Comparison of ENCODE assay signal across 18 cellular contexts in the genomic region with DNA sequence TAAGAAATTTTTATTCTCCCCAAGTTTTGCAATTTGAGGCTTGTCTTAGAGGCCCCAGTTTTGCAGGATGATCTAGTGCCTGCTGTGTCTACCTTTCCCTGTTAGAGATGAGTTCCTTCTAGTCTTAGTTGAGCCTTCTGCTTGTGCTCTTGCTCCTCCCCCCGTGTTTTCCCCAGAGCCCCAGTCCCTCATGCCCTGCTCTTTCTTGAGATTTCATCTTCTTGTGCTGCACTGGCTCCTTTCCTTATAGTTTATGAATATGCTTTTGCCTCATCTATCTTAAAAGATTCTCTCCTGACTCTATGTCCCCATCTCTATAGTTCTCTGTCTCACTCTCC. TPM values are rescaled to one million over a fixed set of nuclear protein-coding genes. Genes with fewer than 3 reads are reported as not detected.
A peak's percentile ranks its signal among the peaks of the same experiment; 100 is the strongest.
DNase-seq lines count a peak whose midpoint lies in the region; ATAC-seq and TF ChIP-seq lines count a peak whose summit lies in the region.
"Had no signal": no experiment of that assay in that cellular context is flagged by ENCODE, and none has a peak within 500 bp of the region (broad histone marks: within the 10 kb centered on the region; RNA-seq: fewer than 3 reads in every experiment).

No MANE protein-coding gene starts in this region.

- H3K4me3 Mint-ChIP-seq in stimulated activated memory B cell treated with anti-CD40 and anti-IgM and Interleukin-4, amounts not matched to agents 10 μg/mL and 1 μg/mL and 100 μg/mL, for 72 hours, result no peak overlapping the region
- no peak overlapping the region for H3K4me3 Mint-ChIP-seq in mesothelial cell of epicardium
- H3K4me3 Mint-ChIP-seq: activated T-cell treated with anti-CD3 and anti-CD28 coated beads, Interleukin-2, amount 50 U/mL, for 72 hours; naive thymus-derived CD4-positive, alpha-beta T cell had no signal

- peaks cover 15% of the 10 kb centered on the region for H3K4me1 Mint-ChIP-seq in stimulated activated memory B cell treated with anti-CD40 and anti-IgM and Interleukin-4, amounts not matched to agents 10 μg/mL and 1 μg/mL and 100 μg/mL, for 72 hours
- peaks cover 16% of the 10 kb centered on the region for H3K4me1 Mint-ChIP-seq in mesothelial cell of epicardium

- ATAC-seq in HG02588 (IDR thresholded peaks at IDR 0.05; ENCODE audit: unreplicated experiment), result peak; percentile 45
- ATAC-seq in HG03135 (IDR thresholded peaks at IDR 0.05; ENCODE audit: unreplicated experiment), result peak; percentile 44
- peak; percentile 45 for ATAC-seq in stimulated activated memory B cell treated with anti-CD40 and anti-IgM and Interleukin-4, amounts not matched to agents 10 μg/mL and 1 μg/mL and 100 μg/mL, for 72 hours
- ATAC-seq: activated T-cell treated with anti-CD3 and anti-CD28 coated beads, Interleukin-2, amount 50 U/mL, for 72 hours; K562; naive thymus-derived CD4-positive, alpha-beta T cell had no signal

- no peak overlapping the region for H3K27ac Mint-ChIP-seq in stimulated activated memory B cell treated with anti-CD40 and anti-IgM and Interleukin-4, amounts not matched to agents 10 μg/mL and 1 μg/mL and 100 μg/mL, for 72 hours
- H3K27ac Mint-ChIP-seq in mesothelial cell of epicardium, result no peak overlapping the region
- H3K27ac Mint-ChIP-seq: activated T-cell treated with anti-CD3 and anti-CD28 coated beads, Interleukin-2, amount 50 U/mL, for 72 hours; naive thymus-derived CD4-positive, alpha-beta T cell had no signal

- H3K9me3 Mint-ChIP-seq in stimulated activated memory B cell treated with anti-CD40 and anti-IgM and Interleukin-4, amounts not matched to agents 10 μg/mL and 1 μg/mL and 100 μg/mL, for 72 hours, result no peaks in the 10 kb centered on the region
- no peaks in the 10 kb centered on the region for H3K9me3 Mint-ChIP-seq in mesothelial cell of epicardium
- H3K9me3 Mint-ChIP-seq: activated T-cell treated with anti-CD3 and anti-CD28 coated beads, Interleukin-2, amount 50 U/mL, for 72 hours had no signal

- H3K36me3 Mint-ChIP-seq in stimulated activated memory B cell treated with anti-CD40 and anti-IgM and Interleukin-4, amounts not matched to agents 10 μg/mL and 1 μg/mL and 100 μg/mL, for 72 hours, result no peaks in the 10 kb centered on the region
- no peaks in the 10 kb centered on the region for H3K36me3 Mint-ChIP-seq in mesothelial cell of epicardium
- H3K36me3 Mint-ChIP-seq: naive thymus-derived CD4-positive, alpha-beta T cell had no signal

- no peak for TF ChIP-seq CTCF in mesothelial cell of epicardium (IDR thresholded peaks at IDR 0.05; ENCODE audit: unreplicated experiment)

- H3K27me3 Mint-ChIP-seq in stimulated activated memory B cell treated with anti-CD40 and anti-IgM and Interleukin-4, amounts not matched to agents 10 μg/mL and 1 μg/mL and 100 μg/mL, for 72 hours, result peaks cover 28% of the 10 kb centered on the region
- peaks cover 44% of the 10 kb centered on the region for H3K27me3 Mint-ChIP-seq in mesothelial cell of epicardium (ENCODE audit: low read depth)

- peak; percentile 36 for DNase-seq in NCI-H82 (lab: John Stamatoyannopoulos, UW)
- DNase-seq in NCI-H82 treated with DMSO at 0.1 percent for 48 hours (lab: John Stamatoyannopoulos, UW; ENCODE audit: unreplicated experiment), result no peak
- no peak for DNase-seq in activated naive CD4-positive, alpha-beta T cell (lab: John Stamatoyannopoulos, UW)
- no peak for DNase-seq in mesothelial cell of epicardium (ENCODE audit: low spot score in 2 of 2, unreplicated experiment in 2 of 2)
- no peak for DNase-seq in NCI-H1694 (lab: John Stamatoyannopoulos, UW)
- DNase-seq: activated T-cell treated with anti-CD3 and anti-CD28 coated beads, Interleukin-2, amount 50 U/mL, for 72 hours; aorta; foreskin fibroblast; H7; kidney; naive thymus-derived CD4-positive, alpha-beta T cell; NCI-H1694 treated with DMSO at 0.1 percent for 48 hours; NK-92 treated with Interleukin-12 subunit alpha and Interleukin-12 subunit beta, amount 100 ng/mL, for 24 hours; tibial artery had no signal

RNA-seq across cellular contexts. Expression of a gene that starts 4.7 kb away (rescaled TPM):
- total RNA-seq in mesothelial cell of epicardium, result 4.2 to 6.1 TPM (median 5.7 TPM) in 3 replicates
- total RNA-seq: activated T-cell treated with anti-CD3 and anti-CD28 coated beads, Interleukin-2, amount 50 U/mL, for 72 hours; naive thymus-derived CD4-positive, alpha-beta T cell had no signal
